In the genomic region with DNA sequence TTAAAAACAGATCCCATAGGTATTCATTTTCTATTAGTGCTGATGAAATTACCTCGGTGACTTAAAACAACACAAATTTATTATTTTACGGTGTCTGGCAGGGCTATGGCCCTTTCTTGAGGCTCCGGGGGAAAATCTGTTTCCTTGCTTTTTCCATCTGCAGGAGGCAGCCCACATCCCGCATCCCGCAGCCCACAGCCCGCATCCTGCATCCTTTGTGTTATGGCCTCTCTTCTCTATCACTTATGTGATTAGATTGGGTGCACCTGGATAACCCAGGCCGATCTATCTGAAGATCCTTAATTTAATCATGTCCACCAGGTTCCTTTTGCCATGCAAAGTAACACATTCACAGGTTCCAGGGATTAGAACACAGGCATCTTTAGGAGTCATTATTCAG, we compare ENCODE assay signal across 27 cellular contexts.
DNase-seq lines count a peak whose midpoint lies in the region; ATAC-seq and TF ChIP-seq lines count a peak whose summit lies in the region.
"Had no signal": no experiment of that assay in that cellular context is flagged by ENCODE, and none has a peak within 500 bp of the region (broad histone marks: within the 10 kb centered on the region; RNA-seq: fewer than 3 reads in every experiment).

No MANE protein-coding gene starts in this region.

- H3K14ac ChIP-seq in trophoblast cell (ENCODE audit: low read length): no peak overlapping the region

- H2BK5ac ChIP-seq in trophoblast cell (ENCODE audit: low read depth, low read length, poor library complexity): no peak overlapping the region

- H3K36me3 ChIP-seq in trophoblast cell (ENCODE audit: control insufficient read depth in 1 of 2, insufficient read depth in 2 of 2, low read length in 2 of 2): no peaks in the 10 kb centered on the region
- H3K36me3 ChIP-seq in gastroesophageal sphincter: no peaks in the 10 kb centered on the region
- H3K36me3 ChIP-seq: BE2C; BLaER1; BLaER1 treated with 17β-estradiol and CSF1 and Interleukin-3, amounts not matched to agents 10 nM and 100 nM had no signal

- H3K4me1 ChIP-seq in trophoblast cell (ENCODE audit: control insufficient read depth in 1 of 2, insufficient read depth in 2 of 2, low read length in 2 of 2) (peaks cover 3% of the 10 kb centered on the region in 2 experiments), gastroesophageal sphincter (peaks cover 0 to 6% (median 2%) of the 10 kb centered on the region in 3 donors)
- H3K4me1 ChIP-seq: A549, BE2C, BLaER1, Caco-2 had no signal

- no peak overlapping the region for H2AK5ac ChIP-seq in trophoblast cell (ENCODE audit: low read length)

- H3K4ac ChIP-seq in trophoblast cell (ENCODE audit: low read depth, low read length): no peak overlapping the region

- H3K23ac ChIP-seq in trophoblast cell (ENCODE audit: low read length): no peak overlapping the region

- WGBS in trophoblast cell (ENCODE audit: extremely low coverage, insufficient coverage, insufficient read length): no CpG with 5 or more reads among the region's 7 CpGs
- WGBS in gastroesophageal sphincter (ENCODE audit: low coverage in 1 of 2), 2 donors: 86 to 88% methylated on average over 5 to 7 of the region's 7 CpGs

- no peak overlapping the region for H4K8ac ChIP-seq in trophoblast cell (ENCODE audit: low read depth, low read length)

- no peak overlapping the region for H4K12ac ChIP-seq in trophoblast cell (ENCODE audit: low read depth, low read length)

- no peak overlapping the region for H3K18ac ChIP-seq in trophoblast cell (ENCODE audit: low read length)

- no peak overlapping the region for H2AFZ ChIP-seq in trophoblast cell (ENCODE audit: insufficient read depth, low read length, poor library complexity)

- no peak for TF ChIP-seq CTCF in gastroesophageal sphincter (IDR thresholded peaks at IDR 0.05)

- H3K9me3 ChIP-seq in trophoblast cell (ENCODE audit: insufficient read depth, low read depth, low read length): no peaks in the 10 kb centered on the region
- no peaks in the 10 kb centered on the region for H3K9me3 ChIP-seq in gastroesophageal sphincter
- H3K9me3 ChIP-seq: A549; BE2C; BLaER1; BLaER1 treated with 17β-estradiol and CSF1 and Interleukin-3, amounts not matched to agents 10 nM and 100 nM; Caco-2 had no signal

- H4K91ac ChIP-seq in trophoblast cell (ENCODE audit: low read depth, low read length): no peak overlapping the region

- H3K9ac ChIP-seq in trophoblast cell (ENCODE audit: low read length): no peak overlapping the region
- H3K9ac ChIP-seq: BLaER1; BLaER1 treated with 17β-estradiol and CSF1 and Interleukin-3, amounts not matched to agents 10 nM and 100 nM had no signal

- H3K4me2 ChIP-seq in trophoblast cell (ENCODE audit: low read length): no peak overlapping the region
- H3K4me2 ChIP-seq: A549; BLaER1; BLaER1 treated with 17β-estradiol and CSF1 and Interleukin-3, amounts not matched to agents 10 nM and 100 nM had no signal

- H3K27me3 ChIP-seq in trophoblast cell (ENCODE audit: insufficient read depth, low read length): no peaks in the 10 kb centered on the region
- H3K27me3 ChIP-seq in gastroesophageal sphincter: peaks cover 6% of the 10 kb centered on the region
- H3K27me3 ChIP-seq: BLaER1; BLaER1 treated with 17β-estradiol and CSF1 and Interleukin-3, amounts not matched to agents 10 nM and 100 nM had no signal

- H3K79me1 ChIP-seq in trophoblast cell (ENCODE audit: low read length): no peaks in the 10 kb centered on the region

- no peak for TF ChIP-seq POLR2A in gastroesophageal sphincter (IDR thresholded peaks at IDR 0.05)

- no peak overlapping the region for H2BK12ac ChIP-seq in trophoblast cell (ENCODE audit: low read length)

- DNase-seq in trophoblast cell: peak; percentile 67 to 82
- DNase-seq: 8988T; ACHN; AML-193; BE2C; C1 segment of cervical spinal cord; Caco-2; Calu3; CD4-positive, alpha-beta memory T cell; CD4-positive, alpha-beta T cell; CD4-positive, CD25-positive, alpha-beta regulatory T cell; CD8-positive, alpha-beta memory T cell; CD8-positive, alpha-beta T cell; COR-L47; DMS 273 treated with DMSO at 0.1 percent for 48 hours; DMS153; DMS53; DMS79; DMS79 treated with DMSO at 0.1 percent for 48 hours; DND-41; EL had no signal

- no peak overlapping the region for H3K4me3 ChIP-seq in trophoblast cell (ENCODE audit: low read depth, low read length)
- no peak overlapping the region for H3K4me3 ChIP-seq in gastroesophageal sphincter
- H3K4me3 ChIP-seq: A549; BLaER1; BLaER1 treated with 17β-estradiol and CSF1 and Interleukin-3, amounts not matched to agents 10 nM and 100 nM had no signal

- TF ChIP-seq EP300 in gastroesophageal sphincter (IDR thresholded peaks at IDR 0.05): no peak

- no peak overlapping the region for H2BK120ac ChIP-seq in trophoblast cell (ENCODE audit: insufficient read depth, low read length, poor library complexity)

- ATAC-seq in gastroesophageal sphincter: no peak
- ATAC-seq: A549; CD8-positive, alpha-beta T cell had no signal

- H3K79me2 ChIP-seq in trophoblast cell (ENCODE audit: control insufficient read depth, insufficient read depth, low read length, poor library complexity): peaks cover 1% of the 10 kb centered on the region

- H3K27ac ChIP-seq in trophoblast cell (ENCODE audit: low read depth, low read length): no peak overlapping the region
- H3K27ac ChIP-seq in gastroesophageal sphincter: no peak overlapping the region
- H3K27ac ChIP-seq: 22Rv1; A549; BLaER1; BLaER1 treated with 17β-estradiol and CSF1 and Interleukin-3, amounts not matched to agents 10 nM and 100 nM; C4-2B had no signal
